21 cellular contexts compared by ENCODE assay signal in genomic region chr9:74771262-74771585, GRCh38.
DNase-seq lines count a peak whose midpoint lies in the region; ATAC-seq and TF ChIP-seq lines count a peak whose summit lies in the region.
"Had no signal": no experiment of that assay in that cellular context is flagged by ENCODE, and none has a peak within 500 bp of the region (broad histone marks: within the 10 kb centered on the region; RNA-seq: fewer than 3 reads in every experiment).

No MANE protein-coding gene starts in this region.

- 66 to 69% methylated on average over 7 of the region's 7 CpGs for WGBS in aorta, 2 donors

- H3K4me1 Mint-ChIP-seq in activated CD4-positive, alpha-beta T cell treated with anti-CD3 and anti-CD28 coated beads, Interleukin-2, amount 10 ng/mL, durations not matched to agents 24 days and 14 days = peaks cover 13% of the 10 kb centered on the region
- peaks cover 4% of the 10 kb centered on the region for H3K4me1 Mint-ChIP-seq in CD14-positive monocyte
- H3K4me1 Mint-ChIP-seq: stimulated activated naive B cell treated with anti-CD40 and anti-IgM and Interleukin-4, amounts not matched to agents 10 μg/mL and 1 μg/mL and 100 μg/mL, for 72 hours had no signal

- TF ChIP-seq CTCF in CD14-positive monocyte (IDR thresholded peaks at IDR 0.05) (peak; percentile 37), RWPE2 (IDR thresholded peaks at IDR 0.05; ENCODE audit: poor library complexity, severe bottlenecking) (peak; percentile 26)

- intact Hi-C loops in activated CD4-positive, alpha-beta T cell treated with anti-CD3 and anti-CD28 coated beads, Interleukin-2, amount 10 ng/mL, durations not matched to agents 24 days and 14 days (cut with micrococcal nuclease) = loop anchor here (5.0 to 10.0 kb wide), 3 partner anchors 414 to 1096 kb away; no protein-coding TSS in a partner anchor
- intact Hi-C loops in CD14-positive monocyte (cut with micrococcal nuclease) (loop anchor here in 1 of 2 donors (5.0 kb wide), 1 partner anchor 306 kb away; no protein-coding TSS in a partner anchor), aorta (cut with DNase I) (no loop called here)

- H3K36me3 ChIP-seq in RWPE2 (ENCODE audit: low read depth) (no peaks in the 10 kb centered on the region), aorta (ENCODE audit: control insufficient read depth in 1 of 2, insufficient read depth in 2 of 2, low read length in 1 of 2) (no peaks in the 10 kb centered on the region)
- H3K36me3 ChIP-seq: brain microvascular endothelial cell, MG63, transverse colon, WERI-Rb-1 had no signal

- no peaks in the 10 kb centered on the region for H3K9me3 ChIP-seq in RWPE2 (ENCODE audit: severe bottlenecking)
- no peaks in the 10 kb centered on the region for H3K9me3 ChIP-seq in aorta (ENCODE audit: control insufficient read depth, low read length)
- H3K9me3 ChIP-seq: MG63, transverse colon had no signal

- H3K4me3 Mint-ChIP-seq in activated CD4-positive, alpha-beta T cell treated with anti-CD3 and anti-CD28 coated beads, Interleukin-2, amount 10 ng/mL, durations not matched to agents 24 days and 14 days = no peak overlapping the region
- H3K4me3 Mint-ChIP-seq in CD14-positive monocyte = no peak overlapping the region
- H3K4me3 Mint-ChIP-seq: stimulated activated naive B cell treated with anti-CD40 and anti-IgM and Interleukin-4, amounts not matched to agents 10 μg/mL and 1 μg/mL and 100 μg/mL, for 72 hours; T-helper 1 cell treated with Interleukin-12 subunit alpha and Interleukin-12 subunit beta and Interleukin-4 antibody, amounts not matched to agents 30 μg/mL and 1 μg/mL, for 36 hours had no signal

- H3K27ac ChIP-seq in RWPE2 (ENCODE audit: poor library complexity, severe bottlenecking) (no peak overlapping the region), aorta (ENCODE audit: low read depth in 1 of 2, low read length in 2 of 2) (no peak overlapping the region)
- H3K27ac ChIP-seq: brain microvascular endothelial cell, transverse colon, WERI-Rb-1 had no signal

- H3K27me3 ChIP-seq in RWPE2 (ENCODE audit: insufficient read depth, poor library complexity, severe bottlenecking) (no peaks in the 10 kb centered on the region), aorta (ENCODE audit: control insufficient read depth in 1 of 2, insufficient read depth in 2 of 2, low read length in 1 of 2) (no peaks in the 10 kb centered on the region)
- H3K27me3 ChIP-seq: brain microvascular endothelial cell, MG63, transverse colon had no signal

- no peak for DNase-seq in activated CD4-positive, alpha-beta T cell treated with anti-CD3 and anti-CD28 coated beads, Interleukin-2, amount 10 ng/mL, durations not matched to agents 24 days and 14 days
- no peak for DNase-seq in activated CD4-positive, alpha-beta T cell treated with anti-CD3 and anti-CD28 coated beads, Interleukin-2, amount 50 U/mL, for 4 hours
- DNase-seq in CD14-positive monocyte (ENCODE audit: low spot score) (no peak), RWPE2 (ENCODE audit: low spot score) (no peak), aorta (no peak), NCI-H82 (lab: John Stamatoyannopoulos, UW) (no peak)
- DNase-seq in stimulated activated CD4-positive, alpha-beta T cell treated with anti-CD3 and anti-CD28 coated beads, Interleukin-15, amount 100 ng/mL, for 24 hours = peak; percentile 60
- DNase-seq: cortex of kidney, foreskin fibroblast, hypothalamus, kidney, NCI-H187 treated with DMSO at 0.1 percent for 48 hours, SHP77 treated with DMSO at 0.1 percent for 48 hours had no signal

- no peaks in the 10 kb centered on the region for H3K4me1 ChIP-seq in RWPE2 (ENCODE audit: insufficient read depth, poor library complexity, severe bottlenecking)
- no peaks in the 10 kb centered on the region for H3K4me1 ChIP-seq in aorta (ENCODE audit: control insufficient read depth in 1 of 2, insufficient read depth in 2 of 2, low read length in 2 of 2)
- H3K4me1 ChIP-seq: transverse colon had no signal

- H3K4me3 ChIP-seq in RWPE2 (ENCODE audit: severe bottlenecking) = no peak overlapping the region
- no peak overlapping the region for H3K4me3 ChIP-seq in aorta (ENCODE audit: low read length in 2 of 2)
- H3K4me3 ChIP-seq: transverse colon had no signal

- no peaks in the 10 kb centered on the region for H3K36me3 Mint-ChIP-seq in activated CD4-positive, alpha-beta T cell treated with anti-CD3 and anti-CD28 coated beads, Interleukin-2, amount 10 ng/mL, durations not matched to agents 24 days and 14 days (ENCODE audit: low read depth)
- no peaks in the 10 kb centered on the region for H3K36me3 Mint-ChIP-seq in CD14-positive monocyte
- H3K36me3 Mint-ChIP-seq: CD4-positive, alpha-beta memory T cell; stimulated activated naive B cell treated with anti-CD40 and anti-IgM and Interleukin-4, amounts not matched to agents 10 μg/mL and 1 μg/mL and 100 μg/mL, for 72 hours had no signal

- no peaks in the 10 kb centered on the region for H3K9me3 Mint-ChIP-seq in activated CD4-positive, alpha-beta T cell treated with anti-CD3 and anti-CD28 coated beads, Interleukin-2, amount 10 ng/mL, durations not matched to agents 24 days and 14 days
- peaks cover 0 to 1% (median 0%) of the 10 kb centered on the region in 7 donors for H3K9me3 Mint-ChIP-seq in CD14-positive monocyte
- H3K9me3 Mint-ChIP-seq: CD4-positive, alpha-beta memory T cell; stimulated activated naive B cell treated with anti-CD40 and anti-IgM and Interleukin-4, amounts not matched to agents 10 μg/mL and 1 μg/mL and 100 μg/mL, for 72 hours; T-helper 1 cell treated with Interleukin-12 subunit alpha and Interleukin-12 subunit beta and Interleukin-4 antibody, amounts not matched to agents 30 μg/mL and 1 μg/mL, for 36 hours had no signal

- peaks cover 17% of the 10 kb centered on the region for H3K27me3 Mint-ChIP-seq in activated CD4-positive, alpha-beta T cell treated with anti-CD3 and anti-CD28 coated beads, Interleukin-2, amount 10 ng/mL, durations not matched to agents 24 days and 14 days
- H3K27me3 Mint-ChIP-seq in CD14-positive monocyte (ENCODE audit: low read depth in 3 of 3) = peaks cover 3 to 6% (median 3%) of the 10 kb centered on the region in 3 donors

- peak overlapping the region; percentile 75 for H3K27ac Mint-ChIP-seq in activated CD4-positive, alpha-beta T cell treated with anti-CD3 and anti-CD28 coated beads, Interleukin-2, amount 10 ng/mL, durations not matched to agents 24 days and 14 days
- no peak overlapping the region for H3K27ac Mint-ChIP-seq in CD14-positive monocyte
- H3K27ac Mint-ChIP-seq: stimulated activated naive B cell treated with anti-CD40 and anti-IgM and Interleukin-4, amounts not matched to agents 10 μg/mL and 1 μg/mL and 100 μg/mL, for 72 hours; T-helper 1 cell treated with Interleukin-12 subunit alpha and Interleukin-12 subunit beta and Interleukin-4 antibody, amounts not matched to agents 30 μg/mL and 1 μg/mL, for 36 hours had no signal

- ATAC-seq in RWPE2 (ENCODE audit: low read depth) = no peak
- no peak for ATAC-seq in aorta (ENCODE audit: low FRiP score)
- no peak for ATAC-seq in GM18520 (IDR thresholded peaks at IDR 0.05; ENCODE audit: unreplicated experiment)
